In genomic region chr12:51951199-51951842, GRCh38 we compare ENCODE assay signal across 1 cellular context.
A peak's percentile ranks its signal among the peaks of the same experiment; 100 is the strongest.
TF ChIP-seq lines count a peak whose summit lies in the region.

ACVR1B (plus strand) TSS chr12:51951699; CDS start chr12:51951744, 45 bp downstream.

TF ChIP-seq in A549, 52 proteins besides CTCF, POLR2A, EP300 and RAD21 (continued from another document):
- TF ChIP-seq, protein P1, sequence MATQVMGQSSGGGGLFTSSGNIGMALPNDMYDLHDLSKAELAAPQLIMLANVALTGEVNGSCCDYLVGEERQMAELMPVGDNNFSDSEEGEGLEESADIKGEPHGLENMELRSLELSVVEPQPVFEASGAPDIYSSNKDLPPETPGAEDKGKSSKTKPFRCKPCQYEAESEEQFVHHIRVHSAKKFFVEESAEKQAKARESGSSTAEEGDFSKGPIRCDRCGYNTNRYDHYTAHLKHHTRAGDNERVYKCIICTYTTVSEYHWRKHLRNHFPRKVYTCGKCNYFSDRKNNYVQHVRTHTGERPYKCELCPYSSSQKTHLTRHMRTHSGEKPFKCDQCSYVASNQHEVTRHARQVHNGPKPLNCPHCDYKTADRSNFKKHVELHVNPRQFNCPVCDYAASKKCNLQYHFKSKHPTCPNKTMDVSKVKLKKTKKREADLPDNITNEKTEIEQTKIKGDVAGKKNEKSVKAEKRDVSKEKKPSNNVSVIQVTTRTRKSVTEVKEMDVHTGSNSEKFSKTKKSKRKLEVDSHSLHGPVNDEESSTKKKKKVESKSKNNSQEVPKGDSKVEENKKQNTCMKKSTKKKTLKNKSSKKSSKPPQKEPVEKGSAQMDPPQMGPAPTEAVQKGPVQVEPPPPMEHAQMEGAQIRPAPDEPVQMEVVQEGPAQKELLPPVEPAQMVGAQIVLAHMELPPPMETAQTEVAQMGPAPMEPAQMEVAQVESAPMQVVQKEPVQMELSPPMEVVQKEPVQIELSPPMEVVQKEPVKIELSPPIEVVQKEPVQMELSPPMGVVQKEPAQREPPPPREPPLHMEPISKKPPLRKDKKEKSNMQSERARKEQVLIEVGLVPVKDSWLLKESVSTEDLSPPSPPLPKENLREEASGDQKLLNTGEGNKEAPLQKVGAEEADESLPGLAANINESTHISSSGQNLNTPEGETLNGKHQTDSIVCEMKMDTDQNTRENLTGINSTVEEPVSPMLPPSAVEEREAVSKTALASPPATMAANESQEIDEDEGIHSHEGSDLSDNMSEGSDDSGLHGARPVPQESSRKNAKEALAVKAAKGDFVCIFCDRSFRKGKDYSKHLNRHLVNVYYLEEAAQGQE (IDR thresholded peaks at IDR 0.05), result no peak
- no peak for TF ChIP-seq PBX3 (IDR thresholded peaks at IDR 0.05)
- no peak for TF ChIP-seq FOSL2 (IDR thresholded peaks at IDR 0.05)
- TF ChIP-seq FOSL2 (CRISPR knock-in tag; IDR thresholded peaks at IDR 0.05), result no peak
- no peak for TF ChIP-seq FOSB (CRISPR knock-in tag; IDR thresholded peaks at IDR 0.05)
- TF ChIP-seq TFCP2L1 (CRISPR knock-in tag; IDR thresholded peaks at IDR 0.05), result no peak
- peak; percentile 88 for TF ChIP-seq MAX (IDR thresholded peaks at IDR 0.05)
- no peak for TF ChIP-seq KDM5A (IDR thresholded peaks at IDR 0.05)
- TF ChIP-seq NFE2L2 (conservative IDR thresholded peaks at IDR 0.05; ENCODE audit: low read length), result no peak
- no peak for TF ChIP-seq CHD4 (IDR thresholded peaks at IDR 0.05; ENCODE audit: borderline replicate concordance)
- 0 out of 2 replicates have a peak, but pooled peaks have one; percentile 37 for TF ChIP-seq TP53 (CRISPR knock-in tag; IDR thresholded peaks at IDR 0.05)
